Comparison of ENCODE assay signal across 19 cellular contexts in genomic region chr14:79285263-79285662, GRCh38.
DNase-seq lines count a peak whose midpoint lies in the region; ATAC-seq and TF ChIP-seq lines count a peak whose summit lies in the region.
"Had no signal": no experiment of that assay in that cellular context is flagged by ENCODE, and none has a peak within 500 bp of the region (broad histone marks: within the 10 kb centered on the region; RNA-seq: fewer than 3 reads in every experiment).

No MANE protein-coding gene starts in this region.

- H3K27ac ChIP-seq in esophagus muscularis mucosa (replicated peaks in 1 of 4) (peak overlapping the region in 1 of 4 donors; percentile 24), parathyroid adenoma (no peak overlapping the region)
- H3K27ac ChIP-seq: HL-60 had no signal

- H2AFZ ChIP-seq in parathyroid adenoma, result no peak overlapping the region

- CTCF ChIA-PET in GM10248 (lab: Yijun Ruan, JAX), result no interaction called here

- no peak overlapping the region for H3K9ac ChIP-seq in parathyroid adenoma

- TF ChIP-seq EP300 in esophagus muscularis mucosa (IDR thresholded peaks at IDR 0.05), result no peak

- TF ChIP-seq POLR2A in esophagus muscularis mucosa (IDR thresholded peaks at IDR 0.05; ENCODE audit: low read depth), result no peak

- no peak for TF ChIP-seq CTCF in esophagus muscularis mucosa (IDR thresholded peaks at IDR 0.05)
- no peak for TF ChIP-seq CTCF in mucosa of descending colon (IDR thresholded peaks at IDR 0.05)
- TF ChIP-seq CTCF in parathyroid adenoma (IDR thresholded peaks at IDR 0.05), result no peak
- no peak for TF ChIP-seq CTCF in GM10248 (IDR thresholded peaks at IDR 0.05; ENCODE audit: control extremely low read depth, extremely low read depth, low read depth, missing control alignments)

- intact Hi-C loops in esophagus muscularis mucosa (cut with DNase I) (loop anchor here (10.0 kb wide), 2 partner anchors 80 to 160 kb away; no protein-coding TSS in a partner anchor), mucosa of descending colon (cut with DNase I, micrococcal nuclease) (no loop called here)

- H3K79me2 ChIP-seq in parathyroid adenoma, result peaks cover 42% of the 10 kb centered on the region

- H3K4me1 ChIP-seq in esophagus muscularis mucosa (peaks cover 0 to 48% (median 42%) of the 10 kb centered on the region in 4 donors), mucosa of descending colon (ENCODE audit: low read depth) (no peaks in the 10 kb centered on the region), parathyroid adenoma (peaks cover 9% of the 10 kb centered on the region)
- H3K4me1 ChIP-seq: BE2C had no signal

- H3K9me3 ChIP-seq in esophagus muscularis mucosa (no peaks in the 10 kb centered on the region), mucosa of descending colon (no peaks in the 10 kb centered on the region), parathyroid adenoma (ENCODE audit: control insufficient read depth, low read length) (no peaks in the 10 kb centered on the region)
- H3K9me3 ChIP-seq: BE2C had no signal

- DNase-seq in esophagus muscularis mucosa (ENCODE audit: extremely low spot score) (no peak), mucosa of descending colon (no peak), GM19240 (ENCODE audit: insufficient read length, low spot score) (no peak), GM10248 (ENCODE audit: extremely low spot score) (no peak), NCI-H1092 treated with DMSO at 0.1 percent for 48 hours (lab: John Stamatoyannopoulos, UW) (no peak)
- DNase-seq: ACHN; BE2C; C1 segment of cervical spinal cord; CD4-positive, CD25-positive, alpha-beta regulatory T cell; CD8-positive, alpha-beta memory T cell; COR-L47; DMS 273 treated with DMSO at 0.1 percent for 48 hours; GDM1; HCEC 1CT; IMR-90 had no signal

- ATAC-seq in mucosa of descending colon (peak; percentile 55), GM21786 (IDR thresholded peaks at IDR 0.05; ENCODE audit: unreplicated experiment) (no peak)
- ATAC-seq: K562 had no signal

- H3K4me2 ChIP-seq in parathyroid adenoma (ENCODE audit: low read length), result peak overlapping the region; percentile 51

- H3K27me3 ChIP-seq in esophagus muscularis mucosa, result no peaks in the 10 kb centered on the region
- no peaks in the 10 kb centered on the region for H3K27me3 ChIP-seq in parathyroid adenoma (ENCODE audit: control insufficient read depth, insufficient read depth, low read length)

- H3K4me3 ChIP-seq in esophagus muscularis mucosa, result peak overlapping the region; percentile 65 to 87 (median 71)
- H3K4me3 ChIP-seq in mucosa of descending colon, result no peak overlapping the region
- peak overlapping the region; percentile 26 for H3K4me3 ChIP-seq in parathyroid adenoma (ENCODE audit: low read depth, low read length)
- H3K4me3 ChIP-seq: K562 had no signal

- POLR2A ChIA-PET in GM10248 (lab: Yijun Ruan, JAX), result no interaction called here

- H3K36me3 ChIP-seq in esophagus muscularis mucosa, result no peaks in the 10 kb centered on the region
- no peaks in the 10 kb centered on the region for H3K36me3 ChIP-seq in mucosa of descending colon (ENCODE audit: low read depth)
- no peaks in the 10 kb centered on the region for H3K36me3 ChIP-seq in parathyroid adenoma (ENCODE audit: control insufficient read depth, insufficient read depth, low read length)
- H3K36me3 ChIP-seq: BE2C had no signal
